In the genomic region with DNA sequence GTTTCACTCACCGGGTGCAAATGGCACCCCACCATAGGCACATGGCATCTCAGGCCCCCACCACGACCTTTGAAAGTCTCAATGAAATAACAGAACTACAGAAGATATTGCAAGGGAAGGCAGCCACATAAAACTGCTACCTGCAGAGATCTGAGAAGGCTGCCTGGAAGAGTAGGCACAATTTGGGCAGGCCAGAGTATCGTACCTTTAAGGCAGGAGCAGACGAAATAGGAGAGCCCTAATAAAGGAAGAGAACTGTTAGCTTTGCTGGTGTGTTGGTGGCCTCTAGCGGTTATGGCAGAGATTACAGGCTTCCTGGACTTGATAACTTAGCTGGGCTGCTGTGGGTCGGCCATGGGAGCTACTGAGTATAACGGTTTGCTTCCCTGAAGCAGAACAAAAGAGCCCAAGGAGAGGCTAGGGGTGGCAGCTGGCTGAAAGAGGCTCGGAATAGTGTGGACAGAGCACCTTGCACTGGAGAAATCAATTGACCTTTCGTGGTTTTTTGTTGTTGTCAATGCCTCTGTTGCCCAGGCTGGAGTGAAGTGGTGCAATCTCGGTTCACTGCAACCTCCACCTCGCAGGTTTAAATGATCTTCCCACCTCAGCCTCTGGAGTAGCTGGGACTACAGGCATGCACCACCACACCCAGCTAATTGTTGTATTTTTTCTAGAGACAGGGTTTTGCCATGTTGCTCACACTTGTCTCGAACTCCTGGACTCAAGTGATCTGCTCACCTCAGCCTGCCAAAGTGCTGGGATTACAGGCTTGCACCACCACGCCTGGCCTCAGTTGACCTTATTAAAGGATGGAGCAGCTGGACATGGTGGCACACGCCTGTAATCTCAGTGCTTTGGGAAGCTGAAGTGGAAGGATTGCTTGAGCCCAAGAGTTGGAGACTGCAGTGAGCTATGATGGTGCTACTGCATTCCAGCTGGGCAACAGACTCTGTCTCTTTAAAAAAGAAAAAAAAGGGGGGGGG, we compare ENCODE assay signal across 8 cellular contexts. TPM values are rescaled to one million over a fixed set of nuclear protein-coding genes. Genes with fewer than 3 reads are reported as not detected.
DNase-seq lines count a peak whose midpoint lies in the region; ATAC-seq and TF ChIP-seq lines count a peak whose summit lies in the region.

No MANE protein-coding gene starts in this region.

- TF ChIP-seq POLR2A in NB4 (IDR thresholded peaks at IDR 0.05; ENCODE audit: extremely low read depth, insufficient read length): no peak

- peaks cover 27% of the 10 kb centered on the region for H3K36me3 Mint-ChIP-seq in activated naive CD4-positive, alpha-beta T cell treated with anti-CD3 and anti-CD28 coated beads, Interleukin-2, amount 10 ng/mL, durations not matched to agents 7 days and 5 days
- peaks cover 14% of the 10 kb centered on the region for H3K36me3 Mint-ChIP-seq in progenitor cell of endocrine pancreas (ENCODE audit: insufficient read depth)

- H3K9me3 Mint-ChIP-seq in activated naive CD4-positive, alpha-beta T cell treated with anti-CD3 and anti-CD28 coated beads, Interleukin-2, amount 10 ng/mL, durations not matched to agents 7 days and 5 days: no peaks in the 10 kb centered on the region
- no peaks in the 10 kb centered on the region for H3K9me3 Mint-ChIP-seq in progenitor cell of endocrine pancreas (ENCODE audit: low read depth)

- H3K4me3 ChIP-seq in NB4 (ENCODE audit: low read depth, low read length): no peak overlapping the region

- peak overlapping the region; percentile 67 for H3K27ac Mint-ChIP-seq in activated naive CD4-positive, alpha-beta T cell treated with anti-CD3 and anti-CD28 coated beads, Interleukin-2, amount 10 ng/mL, durations not matched to agents 7 days and 5 days
- peak overlapping the region; percentile 49 for H3K27ac Mint-ChIP-seq in progenitor cell of endocrine pancreas

- TF ChIP-seq CTCF in NB4 (IDR thresholded peaks at IDR 0.05; ENCODE audit: low read depth, low read length) (peak; percentile 81), progenitor cell of endocrine pancreas (IDR thresholded peaks at IDR 0.05; ENCODE audit: unreplicated experiment) (peak; percentile 83)

- peaks cover 2% of the 10 kb centered on the region for H3K27me3 Mint-ChIP-seq in activated naive CD4-positive, alpha-beta T cell treated with anti-CD3 and anti-CD28 coated beads, Interleukin-2, amount 10 ng/mL, durations not matched to agents 7 days and 5 days
- peaks cover 4% of the 10 kb centered on the region for H3K27me3 Mint-ChIP-seq in progenitor cell of endocrine pancreas

- no peak overlapping the region for H3K4me3 Mint-ChIP-seq in activated naive CD4-positive, alpha-beta T cell treated with anti-CD3 and anti-CD28 coated beads, Interleukin-2, amount 10 ng/mL, durations not matched to agents 7 days and 5 days
- no peak overlapping the region for H3K4me3 Mint-ChIP-seq in progenitor cell of endocrine pancreas (ENCODE audit: low read depth)

- DNase-seq in ELR (ENCODE audit: low read depth): peak; percentile 84
- DNase-seq in NB4 (ENCODE audit: low read depth): peak; percentile 82
- DNase-seq in activated naive CD4-positive, alpha-beta T cell treated with anti-CD3 and anti-CD28 coated beads, Interleukin-2, amount 10 ng/mL, durations not matched to agents 7 days and 5 days: peak; percentile 89
- peak; percentile 73 for DNase-seq in glomerular visceral epithelial cell (ENCODE audit: extremely low spot score)
- DNase-seq in progenitor cell of endocrine pancreas (ENCODE audit: low spot score, unreplicated experiment): peak; percentile 43

- peaks cover 40% of the 10 kb centered on the region for H3K4me1 Mint-ChIP-seq in activated naive CD4-positive, alpha-beta T cell treated with anti-CD3 and anti-CD28 coated beads, Interleukin-2, amount 10 ng/mL, durations not matched to agents 7 days and 5 days
- peaks cover 18% of the 10 kb centered on the region for H3K4me1 Mint-ChIP-seq in progenitor cell of endocrine pancreas (ENCODE audit: low read depth)

- CTCF ChIA-PET in activated naive CD4-positive, alpha-beta T cell treated with anti-CD3 and anti-CD28 coated beads, Interleukin-2, amount 10 ng/mL, durations not matched to agents 7 days and 5 days (lab: Charles Lee): interaction anchor here (0.6 to 8.7 kb wide), 13 partner anchors 9 to 544 kb away, joined by 3 to 104 read pairs (median 4); partner anchors contain the start of genes CCDC116, PPIL2 and YDJC

- peak; percentile 48 for ATAC-seq in SK-N-SH treated with all-trans-retinoic acid at 6 μM for 48 hours
- no peak for ATAC-seq in GM21526 (IDR thresholded peaks at IDR 0.05; ENCODE audit: low FRiP score, unreplicated experiment)
- no peak for ATAC-seq in GM18858 (IDR thresholded peaks at IDR 0.05; ENCODE audit: unreplicated experiment)

TF ChIP-seq in SK-N-SH treated with all-trans-retinoic acid at 6 μM for 48 hours, 23 proteins besides CTCF, POLR2A, EP300 and RAD21:
- TF ChIP-seq TCF4 (CRISPR knock-in tag; IDR thresholded peaks at IDR 0.05; ENCODE audit: borderline replicate concordance): no peak
- peak; percentile 46; the same call in 1 of the 2 replicates for TF ChIP-seq ZNF8 (CRISPR knock-in tag; IDR thresholded peaks at IDR 0.05)

RNA-seq across cellular contexts. Expression of gene SDF2L1, which starts 4.8 kb away (rescaled TPM):
- 27.0 and 28.2 TPM in 2 replicates for total RNA-seq in progenitor cell of endocrine pancreas

RNA-seq across cellular contexts. Expression of gene CCDC116, which starts 14.3 kb away (rescaled TPM):
- total RNA-seq in progenitor cell of endocrine pancreas: 1.3 and 1.4 TPM in 2 replicates

RNA-seq across cellular contexts. Expression of gene YDJC, which starts 17.1 kb away (rescaled TPM):
- total RNA-seq in progenitor cell of endocrine pancreas: 19.0 and 21.4 TPM in 2 replicates

RNA-seq across cellular contexts. Expression of gene PPIL2, which starts 18.9 kb away (rescaled TPM):
- total RNA-seq in progenitor cell of endocrine pancreas: 46.7 and 49.2 TPM in 2 replicates
